Comparison of ENCODE assay signal across 12 cellular contexts in the genomic region with DNA sequence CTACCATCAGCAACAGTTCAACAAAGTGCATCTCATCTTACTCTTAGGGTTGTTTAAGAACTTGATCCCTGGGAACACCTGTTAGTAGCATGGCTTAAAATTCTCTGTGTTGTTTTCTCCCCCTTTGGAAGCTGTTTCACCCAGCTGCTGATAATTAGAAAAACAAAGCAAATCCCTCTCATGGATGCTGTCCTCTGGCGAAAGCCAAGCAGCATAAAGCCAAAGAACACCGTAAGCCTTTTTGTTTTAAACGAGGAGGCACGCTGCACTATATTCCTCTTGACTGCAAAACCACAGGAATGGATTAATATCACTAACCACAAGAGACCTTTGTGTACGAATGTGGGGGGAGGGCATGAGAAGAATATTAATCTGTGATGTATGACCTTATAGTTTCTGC.
DNase-seq lines count a peak whose midpoint lies in the region; ATAC-seq, FAIRE-seq and TF ChIP-seq lines count a peak whose summit lies in the region.
"Had no signal": no experiment of that assay in that cellular context is flagged by ENCODE, and none has a peak within 500 bp of the region (broad histone marks: within the 10 kb centered on the region; RNA-seq: fewer than 3 reads in every experiment).

No MANE protein-coding gene starts in this region.

- H3K36me3 ChIP-seq in SJCRH30 = no peaks in the 10 kb centered on the region
- H3K36me3 ChIP-seq in small intestine (ENCODE audit: control insufficient read depth in 2 of 2, insufficient read depth in 2 of 2, low read length in 2 of 2) = no peaks in the 10 kb centered on the region
- no peaks in the 10 kb centered on the region for H3K36me3 ChIP-seq in MM.1S (replicated peaks; ENCODE audit: insufficient read depth, low read length)

- peak; percentile 69 for DNase-seq in HFF-Myc (ENCODE audit: extremely low read depth, low read depth)
- peak; percentile 83 to 94 for DNase-seq in SJCRH30
- DNase-seq in fibroblast of villous mesenchyme (ENCODE audit: low read depth) = peak; percentile 80
- DNase-seq in skeletal muscle cell (ENCODE audit: low read depth) = peak; percentile 55
- DNase-seq in small intestine = no peak
- no peak for DNase-seq in DMS153 treated with DMSO at 0.1 percent for 48 hours (lab: John Stamatoyannopoulos, UW; ENCODE audit: unreplicated experiment)
- DNase-seq in MM.1S = no peak
- no peak for DNase-seq in left colon
- DNase-seq: activated CD8-positive, alpha-beta T cell treated with anti-CD3 and anti-CD28 coated beads for 36 hours; activated naive CD4-positive, alpha-beta T cell treated with anti-CD3 and anti-CD28 coated beads, Interleukin-2, amount 50 U/mL, for 16 hours had no signal

- no peak overlapping the region for H3K4me2 ChIP-seq in MM.1S (ENCODE audit: low read depth, low read length)

- no peaks in the 10 kb centered on the region for H4K20me1 ChIP-seq in MM.1S (ENCODE audit: insufficient read depth, low read length)

- no peak for FAIRE-seq in small intestine (lab: Jason Lieb, UNC)
- FAIRE-seq: GM12891 had no signal

- H3K4me3 ChIP-seq in HFF-Myc (replicated peaks; ENCODE audit: low read depth, low read length) = 0 out of 2 replicates have a peak overlapping the region, but pooled peaks have one; percentile 11
- H3K4me3 ChIP-seq in SJCRH30 = no peak overlapping the region
- H3K4me3 ChIP-seq in fibroblast of villous mesenchyme (ENCODE audit: low read depth, low read length) = peak overlapping the region; percentile 5
- no peak overlapping the region for H3K4me3 ChIP-seq in skeletal muscle cell (ENCODE audit: low read depth, low read length)
- no peak overlapping the region for H3K4me3 ChIP-seq in small intestine (ENCODE audit: low read depth in 1 of 2, low read length in 2 of 2)
- no peak overlapping the region for H3K4me3 ChIP-seq in MM.1S (ENCODE audit: low read length)

- WGBS in small intestine, 3 donors = 60 to 76% (median 69%) methylated on average over 5 of the region's 5 CpGs

- H3F3A ChIP-seq in MM.1S (ENCODE audit: insufficient read depth, low read length) = no peaks in the 10 kb centered on the region

- H3K9me3 ChIP-seq in SJCRH30 (replicated peaks) (0 out of 2 replicates have a peak, but pooled peaks cover 6% of the 10 kb centered on the region), small intestine (ENCODE audit: control insufficient read depth, low read depth) (no peaks in the 10 kb centered on the region), MM.1S (replicated peaks; ENCODE audit: insufficient read depth, low read length) (no peaks in the 10 kb centered on the region)

- H3K27me3 ChIP-seq in SJCRH30 (no peaks in the 10 kb centered on the region), small intestine (ENCODE audit: control insufficient read depth in 2 of 2, insufficient read depth in 2 of 2, low read length in 2 of 2) (no peaks in the 10 kb centered on the region), MM.1S (replicated peaks; ENCODE audit: insufficient read depth, low read length) (no peaks in the 10 kb centered on the region)

- H3K79me2 ChIP-seq in MM.1S (ENCODE audit: low read length) = no peaks in the 10 kb centered on the region

- no peaks in the 10 kb centered on the region for H3K9me2 ChIP-seq in MM.1S (replicated peaks; ENCODE audit: insufficient read depth, low read length)

- TF ChIP-seq CTCF in HFF-Myc (IDR thresholded peaks at IDR 0.05; ENCODE audit: low read depth, low read length, missing control alignments) (no peak), fibroblast of villous mesenchyme (IDR thresholded peaks at IDR 0.05; ENCODE audit: insufficient read depth, low read depth, low read length) (no peak), MM.1S (IDR thresholded peaks at IDR 0.05; ENCODE audit: low read length) (no peak)

- no peak overlapping the region for H3K9ac ChIP-seq in MM.1S (ENCODE audit: low read length)

- H3K27ac ChIP-seq in SJCRH30 = peak overlapping the region; percentile 17; the same call in 1 of the 2 replicates
- no peak overlapping the region for H3K27ac ChIP-seq in small intestine (ENCODE audit: low read depth in 1 of 2, low read length in 1 of 2)
- no peak overlapping the region for H3K27ac ChIP-seq in MM.1S (ENCODE audit: low read length)

- peaks cover 19% of the 10 kb centered on the region for H3K4me1 ChIP-seq in SJCRH30
- no peaks in the 10 kb centered on the region for H3K4me1 ChIP-seq in small intestine (ENCODE audit: control insufficient read depth in 2 of 2, insufficient read depth in 1 of 2, low read depth in 1 of 2, low read length in 1 of 2)
- H3K4me1 ChIP-seq in MM.1S (ENCODE audit: low read length) = peaks cover 26% of the 10 kb centered on the region

- H2AFZ ChIP-seq in MM.1S (ENCODE audit: low read length) = no peak overlapping the region

- no peak for ATAC-seq in left colon
- ATAC-seq: activated CD8-positive, alpha-beta T cell treated with anti-CD3 and anti-CD28 coated beads for 36 hours; natural killer cell treated with Interleukin-12 subunit alpha and Interleukin-12 subunit beta and Interleukin-15 and Interleukin-18, amount 100 ng/mL, for 72 hours had no signal

- intact Hi-C loops in left colon (cut with DNase I, micrococcal nuclease) = no loop called here

Comparison
In these comparisons a context has a peak if more than half of its experiments do, and no peak if none do; other contexts are left out.
1. DNase-seq: peak in HFF-Myc (single experiment), SJCRH30 (2 of 2), fibroblast of villous mesenchyme (single experiment) and skeletal muscle cell (single experiment); none in small intestine (single experiment), DMS153 treated with DMSO at 0.1 percent for 48 hours (single experiment), MM.1S (single experiment) and left colon (0 of 2).
2. H3K4me3 ChIP-seq: peak in HFF-Myc (single experiment) and fibroblast of villous mesenchyme (single experiment); none in SJCRH30 (single experiment), skeletal muscle cell (single experiment), small intestine (0 of 2) and MM.1S (single experiment).